In genomic region chr2:8508766-8509165, GRCh38 we compare ENCODE assay signal across 27 cellular contexts.
"Had no signal": no experiment of that assay in that cellular context is flagged by ENCODE, and none has a peak within 500 bp of the region (broad histone marks: within the 10 kb centered on the region; RNA-seq: fewer than 3 reads in every experiment).

No MANE protein-coding gene starts in this region.

- H3K4me2 ChIP-seq: smooth muscle cell had no signal

- H3K27me3 Mint-ChIP-seq: progenitor cell of endocrine pancreas had no signal

- H3K4me3 ChIP-seq: dorsolateral prefrontal cortex, gastrocnemius medialis, lung, mucosa of descending colon, ovary, right lobe of liver, smooth muscle cell, thoracic aorta, tibial nerve, upper lobe of left lung had no signal

- H3K9me3 ChIP-seq: gastrocnemius medialis, mucosa of descending colon, ovary, right lobe of liver, thoracic aorta, upper lobe of left lung had no signal

- H3K27ac ChIP-seq: dorsolateral prefrontal cortex, epithelial cell of prostate, gastrocnemius medialis, ovary, right lobe of liver, thoracic aorta, tibial nerve, upper lobe of left lung had no signal

- H3K4me1 ChIP-seq: gastrocnemius medialis, right lobe of liver, tibial nerve, upper lobe of left lung had no signal

- H3K4me3 Mint-ChIP-seq: endodermal cell; memory B cell; mesothelial cell of epicardium; naive B cell; nephron progenitor cell; stimulated activated memory B cell treated with anti-CD40 and anti-IgM and Interleukin-4, amounts not matched to agents 10 μg/mL and 1 μg/mL and 100 μg/mL, for 72 hours; stimulated activated naive CD8-positive, alpha-beta T cell treated with anti-CD3 and anti-CD28 coated beads, Interleukin-15, Interleukin-2, amounts not matched to agents 100 ng/mL and 50 ng/mL, for 24 hours had no signal

- H3K27ac Mint-ChIP-seq: endodermal cell; memory B cell; mesothelial cell of epicardium; naive B cell; nephron progenitor cell; progenitor cell of endocrine pancreas; stimulated activated memory B cell treated with anti-CD40 and anti-IgM and Interleukin-4, amounts not matched to agents 10 μg/mL and 1 μg/mL and 100 μg/mL, for 72 hours; stimulated activated naive CD8-positive, alpha-beta T cell treated with anti-CD3 and anti-CD28 coated beads, Interleukin-15, Interleukin-2, amounts not matched to agents 100 ng/mL and 50 ng/mL, for 24 hours had no signal

- H3K4me1 Mint-ChIP-seq: mesothelial cell of epicardium, nephron progenitor cell had no signal

- H3K36me3 ChIP-seq: gastrocnemius medialis, ovary, right lobe of liver, thoracic aorta, tibial nerve, upper lobe of left lung had no signal

- H3K27me3 ChIP-seq: dorsolateral prefrontal cortex, gastrocnemius medialis, ovary, right lobe of liver, tibial nerve, upper lobe of left lung had no signal

- ATAC-seq: esophagus mucosa; gastrocnemius medialis; mucosa of descending colon; right lobe of liver; stimulated activated memory B cell treated with anti-CD40 and anti-IgM and Interleukin-4, amounts not matched to agents 10 μg/mL and 1 μg/mL and 100 μg/mL, for 72 hours had no signal

- DNase-seq: cortex of kidney; effector CD4-positive, alpha-beta T cell; endodermal cell; foreskin fibroblast; gastrocnemius medialis; head of caudate nucleus; mucosa of descending colon; naive B cell; nephron progenitor cell; occipital lobe; ovary; right lobe of liver; stimulated activated CD4-positive, alpha-beta T cell treated with anti-CD3 and anti-CD28 coated beads, Interleukin-2, amount 100 ng/mL, for 24 hours; stimulated activated CD4-positive, alpha-beta T cell treated with anti-CD3 and anti-CD28 coated beads, Interleukin-4, amount 100 ng/mL, for 4 hours; upper lobe of left lung had no signal
